Comparison of ENCODE assay signal across 1 cellular context in genomic region chr9:129990269-129991005, GRCh38.
TF ChIP-seq lines count a peak whose summit lies in the region.

No MANE protein-coding gene starts in this region.

TF ChIP-seq in GM12878, 131 proteins besides CTCF, POLR2A, EP300 and RAD21 (continued from another document):
- TF ChIP-seq MLLT1 (IDR thresholded peaks at IDR 0.05) (0 out of 2 replicates have a peak, but pooled peaks have one; percentile 49), HDGF (IDR thresholded peaks at IDR 0.05) (peak; percentile 25), KAT2A (conservative IDR thresholded peaks at IDR 0.05; ENCODE audit: control insufficient read depth, low read depth, low read length) (no peak), EED (IDR thresholded peaks at IDR 0.05; ENCODE audit: low read depth) (peak; percentile 77), EZH2 (IDR thresholded peaks at IDR 0.05; ENCODE audit: borderline replicate concordance, control insufficient read depth, low read depth, low read length) (no peak), ZNF592 (IDR thresholded peaks at IDR 0.05) (no peak), IKZF2 (IDR thresholded peaks at IDR 0.05) (no peak), BCL11A (IDR thresholded peaks at IDR 0.05; ENCODE audit: low read depth, low read length) (0 out of 2 replicates have a peak, but pooled peaks have one; percentile 12), SP1 (IDR thresholded peaks at IDR 0.05; ENCODE audit: low read depth, low read length) (no peak), SMC3 (IDR thresholded peaks at IDR 0.05; ENCODE audit: borderline replicate concordance, low read length) (peak; percentile 6; the same call in 1 of the 2 replicates), CBFB (IDR thresholded peaks at IDR 0.05; ENCODE audit: low read depth) (0 out of 2 replicates have a peak, but pooled peaks have one; percentile 30)
